Comparison of ENCODE assay signal across 17 cellular contexts in the genomic region with DNA sequence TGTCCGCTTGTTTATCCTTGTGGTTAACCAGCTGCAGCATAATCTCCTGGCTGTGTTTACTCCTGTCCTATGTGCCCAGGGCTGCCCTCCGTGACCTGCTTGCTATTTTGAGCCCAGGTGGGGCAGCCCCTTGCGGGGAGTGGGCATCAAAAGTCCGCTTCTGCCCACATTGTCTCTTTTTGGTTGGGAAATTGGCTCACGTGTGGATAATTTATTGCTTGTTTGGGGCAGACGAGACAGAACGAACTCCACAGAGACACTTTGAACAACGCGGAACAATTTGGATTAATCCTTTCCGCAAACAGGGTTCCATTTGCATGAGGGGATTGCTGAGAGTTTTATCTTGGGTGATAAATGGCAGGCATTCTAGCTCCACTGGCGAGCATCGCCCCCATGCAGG. TPM values are rescaled to one million over a fixed set of nuclear protein-coding genes. Genes with fewer than 3 reads are reported as not detected.
DNase-seq lines count a peak whose midpoint lies in the region; ATAC-seq and TF ChIP-seq lines count a peak whose summit lies in the region.
"Had no signal": no experiment of that assay in that cellular context is flagged by ENCODE, and none has a peak within 500 bp of the region (broad histone marks: within the 10 kb centered on the region; RNA-seq: fewer than 3 reads in every experiment).

No MANE protein-coding gene starts in this region.

- peak overlapping the region; percentile 6 for H3K4me3 ChIP-seq in neural progenitor cell
- H3K4me3 ChIP-seq: esophagus squamous epithelium, vagina had no signal

- H3K4me3 Mint-ChIP-seq in T-helper 17 cell (no peak overlapping the region), neural progenitor cell (no peak overlapping the region)
- H3K4me3 Mint-ChIP-seq in T-helper 2 cell treated with Interferon-gamma antibody and Interleukin-4, amounts not matched to agents 5 μg/mL and 100 μg/mL, for 36 hours = no peak overlapping the region
- H3K4me3 Mint-ChIP-seq: activated CD4-positive, alpha-beta T cell treated with anti-CD3 and anti-CD28 coated beads, Interleukin-2, amount 10 ng/mL, durations not matched to agents 7 days and 5 days; natural killer cell had no signal

- TF ChIP-seq CTCF in neural progenitor cell (IDR thresholded peaks at IDR 0.05) (no peak), GM13977 (IDR thresholded peaks at IDR 0.05; ENCODE audit: extremely low read depth, insufficient read depth, missing control alignments) (no peak), GM13976 (IDR thresholded peaks at IDR 0.05; ENCODE audit: borderline replicate concordance, control extremely low read depth, extremely low read depth, insufficient read depth, missing control alignments) (no peak)

- DNase-seq in DMS153 (lab: John Stamatoyannopoulos, UW) (peak; percentile 46), T-helper 17 cell (no peak), neural progenitor cell (ENCODE audit: low spot score) (peak; percentile 54), GM13977 (ENCODE audit: low spot score) (no peak), GM13976 (ENCODE audit: low spot score) (no peak)
- no peak for DNase-seq in T-helper 2 cell treated with Interferon-gamma antibody and Interleukin-4, amounts not matched to agents 5 μg/mL and 100 μg/mL, for 36 hours (ENCODE audit: low spot score)
- DNase-seq: activated CD4-positive, alpha-beta T cell treated with anti-CD3 and anti-CD28 coated beads, Interleukin-2, amount 10 ng/mL, durations not matched to agents 7 days and 5 days; activated T-cell treated with anti-CD3 and anti-CD28 coated beads, Interleukin-2, amount 50 U/mL, for 72 hours; amniotic stem cell; esophagus squamous epithelium; Karpas-422; natural killer cell; RPMI8226; stimulated activated CD4-positive, alpha-beta T cell treated with anti-CD3 and anti-CD28 coated beads, Interleukin-2, amount 100 ng/mL, for 48 hours had no signal

- no peak overlapping the region for H2AFZ ChIP-seq in neural progenitor cell (replicated peaks)

- H3K9me3 ChIP-seq in KOPT-K1 (ENCODE audit: insufficient read depth, low read length, poor library complexity, severe bottlenecking) (no peaks in the 10 kb centered on the region), T-helper 17 cell (ENCODE audit: control insufficient read depth, low read length, poor library complexity, severe bottlenecking) (no peaks in the 10 kb centered on the region), neural progenitor cell (ENCODE audit: low read depth) (no peaks in the 10 kb centered on the region)
- H3K9me3 ChIP-seq: esophagus squamous epithelium, vagina had no signal

- in situ Hi-C loops in GM13977 (cut with MboI; ENCODE audit: low pct_unique_long_range_greater_than_20kb, low sequenced_read_pairs, unreplicated experiment) = loop anchor here (10.0 kb wide), 1 partner anchor 259 kb away; no protein-coding TSS in a partner anchor
- in situ Hi-C loops in GM13976 (cut with MboI; ENCODE audit: low sequenced_read_pairs, unreplicated experiment) = no loop called here

- peaks cover 37% of the 10 kb centered on the region for H3F3A ChIP-seq in neural progenitor cell (ENCODE audit: low read depth)

- no peaks in the 10 kb centered on the region for H4K20me1 ChIP-seq in neural progenitor cell (ENCODE audit: low read depth)

- peaks cover 2% of the 10 kb centered on the region for H3K27me3 ChIP-seq in neural progenitor cell
- H3K27me3 ChIP-seq: vagina had no signal

- H3K27me3 Mint-ChIP-seq in T-helper 17 cell (no peaks in the 10 kb centered on the region), neural progenitor cell (ENCODE audit: insufficient read depth, low read depth) (peaks cover 11% of the 10 kb centered on the region)
- peaks cover 48% of the 10 kb centered on the region for H3K27me3 Mint-ChIP-seq in T-helper 2 cell treated with Interferon-gamma antibody and Interleukin-4, amounts not matched to agents 5 μg/mL and 100 μg/mL, for 36 hours (ENCODE audit: low read depth)

- H3K36me3 Mint-ChIP-seq in T-helper 17 cell (ENCODE audit: low read depth) = no peaks in the 10 kb centered on the region
- no peaks in the 10 kb centered on the region for H3K36me3 Mint-ChIP-seq in neural progenitor cell
- H3K36me3 Mint-ChIP-seq in T-helper 2 cell treated with Interferon-gamma antibody and Interleukin-4, amounts not matched to agents 5 μg/mL and 100 μg/mL, for 36 hours (ENCODE audit: low read depth) = no peaks in the 10 kb centered on the region
- H3K36me3 Mint-ChIP-seq: natural killer cell had no signal

- H3K9me3 Mint-ChIP-seq in neural progenitor cell = no peaks in the 10 kb centered on the region
- no peaks in the 10 kb centered on the region for H3K9me3 Mint-ChIP-seq in T-helper 2 cell treated with Interferon-gamma antibody and Interleukin-4, amounts not matched to agents 5 μg/mL and 100 μg/mL, for 36 hours
- H3K9me3 Mint-ChIP-seq: activated CD4-positive, alpha-beta T cell treated with anti-CD3 and anti-CD28 coated beads, Interleukin-2, amount 10 ng/mL, durations not matched to agents 7 days and 5 days; activated T-cell treated with anti-CD3 and anti-CD28 coated beads, Interleukin-2, amount 50 U/mL, for 72 hours; natural killer cell had no signal

- H3K36me3 ChIP-seq in KOPT-K1 (ENCODE audit: insufficient read depth, low read length) = no peaks in the 10 kb centered on the region
- no peaks in the 10 kb centered on the region for H3K36me3 ChIP-seq in neural progenitor cell
- H3K36me3 ChIP-seq: esophagus squamous epithelium, vagina had no signal

- no peaks in the 10 kb centered on the region for H3K79me2 ChIP-seq in neural progenitor cell (ENCODE audit: low read depth)

- H3K27ac ChIP-seq in KOPT-K1 (ENCODE audit: low read depth, low read length, poor library complexity, severe bottlenecking) (peak overlapping the region; percentile 67), neural progenitor cell (peak overlapping the region; percentile 57)
- H3K27ac ChIP-seq: esophagus squamous epithelium, vagina had no signal

- peak overlapping the region; percentile 97 for H3K27ac Mint-ChIP-seq in T-helper 17 cell
- no peak overlapping the region for H3K27ac Mint-ChIP-seq in neural progenitor cell
- no peak overlapping the region for H3K27ac Mint-ChIP-seq in T-helper 2 cell treated with Interferon-gamma antibody and Interleukin-4, amounts not matched to agents 5 μg/mL and 100 μg/mL, for 36 hours
- H3K27ac Mint-ChIP-seq: activated CD4-positive, alpha-beta T cell treated with anti-CD3 and anti-CD28 coated beads, Interleukin-2, amount 10 ng/mL, durations not matched to agents 7 days and 5 days had no signal

- peaks cover 69% of the 10 kb centered on the region for H3K4me1 Mint-ChIP-seq in T-helper 17 cell
- peaks cover 43% of the 10 kb centered on the region for H3K4me1 Mint-ChIP-seq in neural progenitor cell
- H3K4me1 Mint-ChIP-seq in T-helper 2 cell treated with Interferon-gamma antibody and Interleukin-4, amounts not matched to agents 5 μg/mL and 100 μg/mL, for 36 hours (ENCODE audit: low read depth) = peaks cover 51% of the 10 kb centered on the region

- H3K4me2 ChIP-seq in neural progenitor cell = peak overlapping the region; percentile 52

- no peak for ATAC-seq in T-helper 17 cell
- ATAC-seq: activated T-cell treated with anti-CD3 and anti-CD28 coated beads, Interleukin-2, amount 50 U/mL, for 72 hours; HCT116; natural killer cell had no signal

- H3K9ac ChIP-seq in neural progenitor cell = no peak overlapping the region

- H3K4me1 ChIP-seq in neural progenitor cell = peaks cover 65% of the 10 kb centered on the region
- H3K4me1 ChIP-seq: vagina had no signal

RNA-seq across cellular contexts. Expression of a gene that starts 8.1 kb away (rescaled TPM):
- total RNA-seq in T-helper 17 cell = 1,000 to 10,000 TPM; 1,189 to 1,429 TPM
- 31.0 and 32.6 TPM in 2 replicates for total RNA-seq in neural progenitor cell (ENCODE audit: low replicate concordance)

Comparison
In these comparisons a context has a peak if more than half of its experiments do, and no peak if none do; other contexts are left out.
1. DNase-seq: peak in DMS153 (single experiment) and neural progenitor cell (single experiment); none in T-helper 17 cell (0 of 3), GM13977 (single experiment), GM13976 (single experiment) and T-helper 2 cell treated with Interferon-gamma antibody and Interleukin-4, amounts not matched to agents 5 μg/mL and 100 μg/mL, for 36 hours (single experiment).
2. RNA of a gene that starts 8.1 kb away (total RNA-seq): 1,189 to 1,429 TPM in T-helper 17 cell; 31.0 to 32.6 TPM in neural progenitor cell; every median in the first group is over 10 times any median in the second.